ENCODE assay signal across 8 cellular contexts in the genomic region with DNA sequence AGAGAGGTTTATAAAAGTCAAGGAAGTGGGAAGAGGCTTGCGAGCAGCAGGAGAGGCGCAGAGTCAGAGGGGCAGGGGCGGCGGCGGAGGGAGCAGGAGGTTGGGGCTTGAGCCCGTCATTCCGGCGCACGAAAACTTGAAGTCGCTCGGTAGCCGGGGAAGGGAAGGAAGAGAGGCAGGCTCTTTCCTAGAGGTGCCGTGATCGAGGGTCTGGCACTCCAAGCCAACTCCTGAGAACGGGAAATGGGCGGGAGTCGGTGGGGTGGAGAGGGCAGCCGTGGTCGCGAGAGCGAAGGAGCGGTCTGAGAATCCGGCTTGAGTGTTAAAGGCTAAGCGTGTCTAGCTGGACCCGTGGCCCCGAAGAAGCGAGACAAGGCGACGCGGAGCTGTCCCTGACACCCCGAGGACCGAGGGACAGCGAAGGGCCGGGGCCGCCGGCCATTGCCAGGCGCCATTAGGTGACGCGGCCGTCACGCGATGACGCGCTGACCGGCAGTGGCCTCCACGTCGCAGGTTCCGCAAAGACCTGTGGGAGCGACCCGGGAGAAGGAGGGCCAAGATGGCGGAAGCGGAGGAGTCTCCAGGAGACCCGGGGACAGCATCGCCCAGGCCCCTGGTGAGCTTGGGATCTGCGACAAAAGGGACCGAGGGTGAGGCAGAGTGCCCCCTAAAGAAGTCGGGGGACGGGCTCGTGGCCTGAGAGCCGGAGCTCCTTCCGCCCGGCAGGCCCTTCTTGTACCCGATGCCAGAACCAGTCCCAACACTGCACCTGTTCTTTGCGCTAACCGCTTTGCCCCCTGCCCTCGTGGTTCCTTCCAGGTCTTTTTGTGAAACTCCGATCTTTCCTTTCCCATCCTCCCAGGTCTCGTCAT. TPM values are rescaled to one million over a fixed set of nuclear protein-coding genes. Genes with fewer than 3 reads are reported as not detected.
DNase-seq lines count a peak whose midpoint lies in the region; TF ChIP-seq lines count a peak whose summit lies in the region.

A gene with protein sequence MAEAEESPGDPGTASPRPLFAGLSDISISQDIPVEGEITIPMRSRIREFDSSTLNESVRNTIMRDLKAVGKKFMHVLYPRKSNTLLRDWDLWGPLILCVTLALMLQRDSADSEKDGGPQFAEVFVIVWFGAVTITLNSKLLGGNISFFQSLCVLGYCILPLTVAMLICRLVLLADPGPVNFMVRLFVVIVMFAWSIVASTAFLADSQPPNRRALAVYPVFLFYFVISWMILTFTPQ (plus strand): TSS at position 544 of the 872 bp plus-strand sequence. CDS start 16 bp downstream, at position 560.

- H3K27me3 ChIP-seq in GM23248 (replicated peaks; ENCODE audit: insufficient read depth) (no peaks in the 10 kb centered on the region), SJCRH30 (no peaks in the 10 kb centered on the region), neural progenitor cell (no peaks in the 10 kb centered on the region), subcutaneous abdominal adipose tissue (ENCODE audit: control insufficient read depth in 5 of 5, insufficient read depth in 4 of 5, low read length in 5 of 5) (peaks cover 0 to 3% (median 0%) of the 10 kb centered on the region in 5 donors)

- 0 out of 2 replicates have a peak, but pooled peaks cover 5% of the 10 kb centered on the region for H3F3A ChIP-seq in GM23248 (ENCODE audit: insufficient read depth)
- H3F3A ChIP-seq in neural progenitor cell (ENCODE audit: low read depth): peaks cover 9% of the 10 kb centered on the region

- WGBS in GM23248 (ENCODE audit: low coverage in 1 of 2, low lambda C conversion rate in 2 of 2, missing lambda C conversion rate in 2 of 2), 2 experiments: 0 to 1% methylated on average over 31 to 37 of the region's 68 CpGs

- peaks cover 2% of the 10 kb centered on the region for H3K4me1 Mint-ChIP-seq in neural progenitor cell

- peak; percentile 88 for DNase-seq in GM23248
- peak; percentile 64 for DNase-seq in LHCN-M2 (ENCODE audit: low read depth)
- DNase-seq in SJCRH30: peak; percentile 84 to 85
- peak; percentile 24 for DNase-seq in activated gamma-delta T cell treated with anti-CD3 and anti-CD28 coated beads, Interleukin-2, amount 50 U/mL, for 16 hours (ENCODE audit: low read depth)
- peak; percentile 62 to 86 for DNase-seq in foreskin fibroblast
- DNase-seq in neural progenitor cell (ENCODE audit: low spot score): peak; percentile 76

- peak within 1 kb of the TSS; percentile 97 for H3K27ac ChIP-seq in GM23248
- peak within 1 kb of the TSS; percentile 95 for H3K27ac ChIP-seq in SJCRH30
- peak within 1 kb of the TSS; percentile 93 for H3K27ac ChIP-seq in neural progenitor cell
- H3K27ac ChIP-seq in subcutaneous abdominal adipose tissue (ENCODE audit: low read depth, low read length): peak within 1 kb of the TSS; percentile 96

- H3K4me2 ChIP-seq in GM23248 (ENCODE audit: unreplicated experiment): peak within 1 kb of the TSS; percentile 83
- peak within 1 kb of the TSS; percentile 77 for H3K4me2 ChIP-seq in neural progenitor cell

- H2AFZ ChIP-seq in GM23248: peak within 1 kb of the TSS; percentile 88
- peak within 1 kb of the TSS; percentile 66 for H2AFZ ChIP-seq in neural progenitor cell (replicated peaks)

- peaks cover 5% of the 10 kb centered on the region for H3K27me3 Mint-ChIP-seq in neural progenitor cell (ENCODE audit: insufficient read depth, low read depth)

- H3K36me3 ChIP-seq in ES-I3 (ENCODE audit: insufficient read depth, low read length): peaks cover 4% of the 10 kb centered on the region; the same call in 1 of the 2 replicates
- no peaks in the 10 kb centered on the region for H3K36me3 ChIP-seq in GM23248 (ENCODE audit: low read depth)
- 0 out of 2 replicates have a peak, but pooled peaks cover 2% of the 10 kb centered on the region for H3K36me3 ChIP-seq in SJCRH30
- no peaks in the 10 kb centered on the region for H3K36me3 ChIP-seq in neural progenitor cell
- H3K36me3 ChIP-seq in subcutaneous abdominal adipose tissue (ENCODE audit: control insufficient read depth in 5 of 5, insufficient read depth in 5 of 5, low read length in 5 of 5): no peaks in the 10 kb centered on the region

- H3K4me3 ChIP-seq in GM23248 (peak within 1 kb of the TSS; percentile 97), SJCRH30 (peak within 1 kb of the TSS; percentile 74), foreskin fibroblast (ENCODE audit: low read depth in 1 of 2, low read length in 2 of 2) (peak within 1 kb of the TSS; percentile 84 to 90), neural progenitor cell (peak within 1 kb of the TSS; percentile 73), subcutaneous abdominal adipose tissue (ENCODE audit: low read depth in 1 of 5, low read length in 5 of 5) (peak within 1 kb of the TSS; percentile 72 to 89 (median 82))

- H3K4me3 Mint-ChIP-seq in neural progenitor cell: peak within 1 kb of the TSS; percentile 92

- peaks cover 51% of the 10 kb centered on the region for H3K79me2 ChIP-seq in GM23248 (ENCODE audit: insufficient read depth)
- H3K79me2 ChIP-seq in neural progenitor cell (ENCODE audit: low read depth): peaks cover 50% of the 10 kb centered on the region

- H3K9me3 ChIP-seq in ES-I3 (ENCODE audit: control insufficient read depth, insufficient read depth, low read length) (no peaks in the 10 kb centered on the region; the same call in 1 of the 2 replicates), GM23248 (ENCODE audit: low read depth) (no peaks in the 10 kb centered on the region), SJCRH30 (replicated peaks) (no peaks in the 10 kb centered on the region), neural progenitor cell (ENCODE audit: low read depth) (no peaks in the 10 kb centered on the region), subcutaneous abdominal adipose tissue (ENCODE audit: control insufficient read depth in 5 of 5, low read length in 5 of 5) (no peaks in the 10 kb centered on the region)

- H3K4me1 ChIP-seq in ES-I3 (ENCODE audit: insufficient read depth, low read length) (no peaks in the 10 kb centered on the region), GM23248 (ENCODE audit: insufficient read depth) (peaks cover 9% of the 10 kb centered on the region; the same call in 1 of the 2 replicates), SJCRH30 (peaks cover 6% of the 10 kb centered on the region), neural progenitor cell (no peaks in the 10 kb centered on the region), subcutaneous abdominal adipose tissue (ENCODE audit: control insufficient read depth in 5 of 5, insufficient read depth in 5 of 5, low read length in 5 of 5) (peaks cover 0 to 13% (median 9%) of the 10 kb centered on the region in 5 donors)

- peak within 1 kb of the TSS; percentile 90 for H3K9ac ChIP-seq in ES-I3 (ENCODE audit: low read depth, low read length)
- peak within 1 kb of the TSS; percentile 100 for H3K9ac ChIP-seq in GM23248
- H3K9ac ChIP-seq in neural progenitor cell: peak within 1 kb of the TSS; percentile 88
- H3K9ac ChIP-seq in subcutaneous abdominal adipose tissue (ENCODE audit: low read length in 5 of 5): peak within 1 kb of the TSS; percentile 44 to 95 (median 90)

- H3K9me3 Mint-ChIP-seq in neural progenitor cell: peaks cover 4% of the 10 kb centered on the region

- H4K20me1 ChIP-seq in GM23248 (ENCODE audit: insufficient read depth) (no peaks in the 10 kb centered on the region), neural progenitor cell (ENCODE audit: low read depth) (no peaks in the 10 kb centered on the region)

- TF ChIP-seq CTCF in foreskin fibroblast (IDR thresholded peaks at IDR 0.05; ENCODE audit: low read depth, low read length): no peak
- TF ChIP-seq CTCF in neural progenitor cell (IDR thresholded peaks at IDR 0.05): no peak

- in situ Hi-C loops in GM23248 (cut with MboI): no loop called here

- H3K9me2 ChIP-seq in GM23248 (ENCODE audit: insufficient read depth): no peaks in the 10 kb centered on the region

- H3K36me3 Mint-ChIP-seq in neural progenitor cell: no peaks in the 10 kb centered on the region

- peak within 1 kb of the TSS; percentile 93 for H3K27ac Mint-ChIP-seq in neural progenitor cell

RNA-seq across cellular contexts. Expression of the gene that starts here (rescaled TPM):
- total RNA-seq in GM23248 (2014; rRNA removed; shearing (Covaris generic)): 21.1 and 32.1 TPM in 2 replicates
- polyA plus RNA-seq in GM23248 (2016; fragmentation: Nextera tagmentation; extraction: Ambion mirVana): 42.5 and 46.6 TPM in 2 replicates
- 19.8 and 24.3 TPM in 2 replicates for total RNA-seq in LHCN-M2 (2014; rRNA removed)
- polyA plus RNA-seq in LHCN-M2 (2012): 9.3 TPM
- 34.2 and 42.9 TPM in 2 replicates for total RNA-seq in SJCRH30 (2014; rRNA removed; shearing (Covaris generic))
- total RNA-seq in neural progenitor cell (ENCODE audit: low replicate concordance): 29.9 and 42.3 TPM in 2 replicates

Comparison
In these comparisons a context has a peak if more than half of its experiments do, and no peak if none do; other contexts are left out.
1. Peak in every context shown above with its lines: DNase-seq, H3K4me3 ChIP-seq and H3K27ac ChIP-seq.
2. DNase-seq: peak in every context shown above with its lines; median percentile 88 in GM23248; 84 in SJCRH30; 76 in neural progenitor cell; 74 in foreskin fibroblast; 64 in LHCN-M2; 24 in activated gamma-delta T cell treated with anti-CD3 and anti-CD28 coated beads, Interleukin-2, amount 50 U/mL, for 16 hours.